1 cellular context compared by ENCODE assay signal in genomic region chr19:6373096-6373812, GRCh38.
TF ChIP-seq lines count a peak whose summit lies in the region.

No MANE protein-coding gene starts in this region.

TF ChIP-seq in neural cell, 6 proteins besides CTCF, POLR2A, EP300 and RAD21 (continued from another document):
- no peak for TF ChIP-seq REST (IDR thresholded peaks at IDR 0.05; ENCODE audit: borderline replicate concordance)
